1 cellular context compared by ENCODE assay signal in the genomic region with DNA sequence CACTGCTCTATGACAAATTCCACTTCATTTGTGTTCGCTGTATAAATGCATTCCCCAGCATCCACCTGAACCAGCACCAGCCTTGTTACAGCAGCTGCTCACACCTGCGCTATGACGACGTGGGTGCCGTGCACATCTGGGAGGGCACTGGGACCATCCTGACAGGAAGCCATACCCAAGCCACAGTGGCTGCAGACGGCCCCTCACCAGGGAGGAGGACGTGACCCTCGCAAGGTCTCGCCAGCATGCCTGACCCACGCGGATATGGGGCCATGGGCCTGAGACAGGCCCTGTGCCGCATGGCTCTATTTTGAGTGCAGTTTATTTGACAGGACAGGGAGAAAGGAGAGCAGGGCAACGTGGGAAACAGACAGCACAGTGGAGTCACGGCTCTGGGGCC.
TF ChIP-seq lines count a peak whose summit lies in the region.

No MANE protein-coding gene starts in this region.

TF ChIP-seq in SK-N-SH treated with all-trans-retinoic acid at 6 μM for 48 hours, 23 proteins besides CTCF, POLR2A, EP300 and RAD21 (continued from another document):
- TF ChIP-seq, protein P1, sequence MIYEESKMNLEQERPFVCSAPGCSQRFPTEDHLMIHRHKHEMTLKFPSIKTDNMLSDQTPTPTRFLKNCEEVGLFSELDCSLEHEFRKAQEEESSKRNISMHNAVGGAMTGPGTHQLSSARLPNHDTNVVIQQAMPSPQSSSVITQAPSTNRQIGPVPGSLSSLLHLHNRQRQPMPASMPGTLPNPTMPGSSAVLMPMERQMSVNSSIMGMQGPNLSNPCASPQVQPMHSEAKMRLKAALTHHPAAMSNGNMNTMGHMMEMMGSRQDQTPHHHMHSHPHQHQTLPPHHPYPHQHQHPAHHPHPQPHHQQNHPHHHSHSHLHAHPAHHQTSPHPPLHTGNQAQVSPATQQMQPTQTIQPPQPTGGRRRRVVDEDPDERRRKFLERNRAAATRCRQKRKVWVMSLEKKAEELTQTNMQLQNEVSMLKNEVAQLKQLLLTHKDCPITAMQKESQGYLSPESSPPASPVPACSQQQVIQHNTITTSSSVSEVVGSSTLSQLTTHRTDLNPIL (CRISPR knock-in tag; IDR thresholded peaks at IDR 0.05; ENCODE audit: low read depth), result no peak
- TF ChIP-seq TOX (CRISPR knock-in tag; IDR thresholded peaks at IDR 0.05; ENCODE audit: borderline replicate concordance) (no peak), ESRRG (CRISPR knock-in tag; IDR thresholded peaks at IDR 0.05) (no peak), ZFP3 (CRISPR knock-in tag; IDR thresholded peaks at IDR 0.05) (no peak), ARNTL (CRISPR knock-in tag; IDR thresholded peaks at IDR 0.05; ENCODE audit: borderline replicate concordance, low read depth) (no peak), GLIS3 (CRISPR knock-in tag; IDR thresholded peaks at IDR 0.05) (no peak), PPARA (CRISPR knock-in tag; IDR thresholded peaks at IDR 0.05; ENCODE audit: borderline replicate concordance) (no peak), ZFP30 (CRISPR knock-in tag; IDR thresholded peaks at IDR 0.05) (no peak), SNAI2 (CRISPR knock-in tag; IDR thresholded peaks at IDR 0.05) (no peak)
- TF ChIP-seq, protein P2, sequence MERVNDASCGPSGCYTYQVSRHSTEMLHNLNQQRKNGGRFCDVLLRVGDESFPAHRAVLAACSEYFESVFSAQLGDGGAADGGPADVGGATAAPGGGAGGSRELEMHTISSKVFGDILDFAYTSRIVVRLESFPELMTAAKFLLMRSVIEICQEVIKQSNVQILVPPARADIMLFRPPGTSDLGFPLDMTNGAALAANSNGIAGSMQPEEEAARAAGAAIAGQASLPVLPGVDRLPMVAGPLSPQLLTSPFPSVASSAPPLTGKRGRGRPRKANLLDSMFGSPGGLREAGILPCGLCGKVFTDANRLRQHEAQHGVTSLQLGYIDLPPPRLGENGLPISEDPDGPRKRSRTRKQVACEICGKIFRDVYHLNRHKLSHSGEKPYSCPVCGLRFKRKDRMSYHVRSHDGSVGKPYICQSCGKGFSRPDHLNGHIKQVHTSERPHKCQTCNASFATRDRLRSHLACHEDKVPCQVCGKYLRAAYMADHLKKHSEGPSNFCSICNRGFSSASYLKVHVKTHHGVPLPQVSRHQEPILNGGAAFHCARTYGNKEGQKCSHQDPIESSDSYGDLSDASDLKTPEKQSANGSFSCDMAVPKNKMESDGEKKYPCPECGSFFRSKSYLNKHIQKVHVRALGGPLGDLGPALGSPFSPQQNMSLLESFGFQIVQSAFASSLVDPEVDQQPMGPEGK (CRISPR knock-in tag; IDR thresholded peaks at IDR 0.05; ENCODE audit: borderline replicate concordance), result no peak
